ENCODE assay signal across 8 cellular contexts in genomic region chr6:113995632-113996031, GRCh38. TPM values are rescaled to one million over a fixed set of nuclear protein-coding genes. Genes with fewer than 3 reads are reported as not detected.
DNase-seq lines count a peak whose midpoint lies in the region; ATAC-seq and TF ChIP-seq lines count a peak whose summit lies in the region.

No MANE protein-coding gene starts in this region.

- no peak overlapping the region for H3K4me3 ChIP-seq in colonic mucosa
- no peak overlapping the region for H3K4me3 ChIP-seq in mucosa of descending colon

- H3K4me1 ChIP-seq in colonic mucosa, result no peaks in the 10 kb centered on the region
- H3K4me1 ChIP-seq in mucosa of descending colon (ENCODE audit: low read depth), result no peaks in the 10 kb centered on the region

- no peaks in the 10 kb centered on the region for H3K36me3 ChIP-seq in colonic mucosa
- no peaks in the 10 kb centered on the region for H3K36me3 ChIP-seq in mucosa of descending colon (ENCODE audit: low read depth)

- H3K9me3 ChIP-seq in colonic mucosa, result no peaks in the 10 kb centered on the region
- no peaks in the 10 kb centered on the region for H3K9me3 ChIP-seq in mucosa of descending colon

- CTCF ChIA-PET in activated CD4-positive, alpha-beta memory T cell treated with anti-CD3 and anti-CD28 coated beads, Interleukin-2, amount 10 ng/mL, durations not matched to agents 7 days and 5 days (lab: Charles Lee), result interaction anchor here (0.8 to 4.6 kb wide), 7 partner anchors 11 to 309 kb away, joined by 3 to 30 read pairs (median 3); partner anchors contain the start of gene HDAC2

- H3K27ac Mint-ChIP-seq in activated T-helper 2 cell treated with anti-CD3 and anti-CD28 coated beads, Interferon-gamma antibody, Interleukin-2, Interleukin-4, amounts not matched to agents 10 μg/mL and 5 μg/mL and 100 μg/mL, durations not matched to agents 14 hours and 24 hours and 36 hours, result no peak overlapping the region
- H3K27ac Mint-ChIP-seq in activated CD4-positive, alpha-beta memory T cell treated with anti-CD3 and anti-CD28 coated beads, Interleukin-2, amount 10 ng/mL, durations not matched to agents 7 days and 5 days, result no peak overlapping the region

- H3K27me3 ChIP-seq in colonic mucosa, result no peaks in the 10 kb centered on the region

- ATAC-seq in mucosa of descending colon (peak; percentile 88), HG03342 (IDR thresholded peaks at IDR 0.05; ENCODE audit: unreplicated experiment) (no peak), GM21423 (IDR thresholded peaks at IDR 0.05; ENCODE audit: unreplicated experiment) (no peak)

- peak overlapping the region; percentile 10 for H3K27ac ChIP-seq in colonic mucosa

- H3K9me3 Mint-ChIP-seq in activated T-helper 2 cell treated with anti-CD3 and anti-CD28 coated beads, Interferon-gamma antibody, Interleukin-2, Interleukin-4, amounts not matched to agents 10 μg/mL and 5 μg/mL and 100 μg/mL, durations not matched to agents 14 hours and 24 hours and 36 hours, result no peaks in the 10 kb centered on the region
- no peaks in the 10 kb centered on the region for H3K9me3 Mint-ChIP-seq in activated CD4-positive, alpha-beta memory T cell treated with anti-CD3 and anti-CD28 coated beads, Interleukin-2, amount 10 ng/mL, durations not matched to agents 7 days and 5 days

- DNase-seq in ELR (ENCODE audit: low read depth) (peak; percentile 95), NCI-H2227 treated with DMSO at 0.1 percent for 48 hours (lab: John Stamatoyannopoulos, UW) (peak; percentile 45), colonic mucosa (peak; percentile 48), mucosa of descending colon (peak; percentile 53 to 56 (median 56))
- no peak for DNase-seq in activated T-helper 2 cell treated with anti-CD3 and anti-CD28 coated beads, Interferon-gamma antibody, Interleukin-2, Interleukin-4, amounts not matched to agents 10 μg/mL and 5 μg/mL and 100 μg/mL, durations not matched to agents 14 hours and 24 hours and 36 hours (ENCODE audit: low spot score)
- DNase-seq in activated CD4-positive, alpha-beta memory T cell treated with anti-CD3 and anti-CD28 coated beads, Interleukin-2, amount 10 ng/mL, durations not matched to agents 7 days and 5 days, result no peak

- H3K4me1 Mint-ChIP-seq in activated T-helper 2 cell treated with anti-CD3 and anti-CD28 coated beads, Interferon-gamma antibody, Interleukin-2, Interleukin-4, amounts not matched to agents 10 μg/mL and 5 μg/mL and 100 μg/mL, durations not matched to agents 14 hours and 24 hours and 36 hours (ENCODE audit: low read depth), result no peaks in the 10 kb centered on the region
- H3K4me1 Mint-ChIP-seq in activated CD4-positive, alpha-beta memory T cell treated with anti-CD3 and anti-CD28 coated beads, Interleukin-2, amount 10 ng/mL, durations not matched to agents 7 days and 5 days, result no peaks in the 10 kb centered on the region

- TF ChIP-seq CTCF in colonic mucosa (IDR thresholded peaks at IDR 0.05) (no peak), mucosa of descending colon (IDR thresholded peaks at IDR 0.05) (no peak)

- H3K4me3 Mint-ChIP-seq in activated T-helper 2 cell treated with anti-CD3 and anti-CD28 coated beads, Interferon-gamma antibody, Interleukin-2, Interleukin-4, amounts not matched to agents 10 μg/mL and 5 μg/mL and 100 μg/mL, durations not matched to agents 14 hours and 24 hours and 36 hours (ENCODE audit: low read depth), result no peak overlapping the region
- no peak overlapping the region for H3K4me3 Mint-ChIP-seq in activated CD4-positive, alpha-beta memory T cell treated with anti-CD3 and anti-CD28 coated beads, Interleukin-2, amount 10 ng/mL, durations not matched to agents 7 days and 5 days

- peaks cover 19% of the 10 kb centered on the region for H3K27me3 Mint-ChIP-seq in activated T-helper 2 cell treated with anti-CD3 and anti-CD28 coated beads, Interferon-gamma antibody, Interleukin-2, Interleukin-4, amounts not matched to agents 10 μg/mL and 5 μg/mL and 100 μg/mL, durations not matched to agents 14 hours and 24 hours and 36 hours (ENCODE audit: low read depth)
- H3K27me3 Mint-ChIP-seq in activated CD4-positive, alpha-beta memory T cell treated with anti-CD3 and anti-CD28 coated beads, Interleukin-2, amount 10 ng/mL, durations not matched to agents 7 days and 5 days, result peaks cover 18% of the 10 kb centered on the region

- H3K36me3 Mint-ChIP-seq in activated T-helper 2 cell treated with anti-CD3 and anti-CD28 coated beads, Interferon-gamma antibody, Interleukin-2, Interleukin-4, amounts not matched to agents 10 μg/mL and 5 μg/mL and 100 μg/mL, durations not matched to agents 14 hours and 24 hours and 36 hours (ENCODE audit: low read depth), result no peaks in the 10 kb centered on the region
- no peaks in the 10 kb centered on the region for H3K36me3 Mint-ChIP-seq in activated CD4-positive, alpha-beta memory T cell treated with anti-CD3 and anti-CD28 coated beads, Interleukin-2, amount 10 ng/mL, durations not matched to agents 7 days and 5 days (ENCODE audit: low read depth)

- POLR2A ChIA-PET in activated CD4-positive, alpha-beta memory T cell treated with anti-CD3 and anti-CD28 coated beads, Interleukin-2, amount 10 ng/mL, durations not matched to agents 7 days and 5 days (lab: Charles Lee), result no interaction called here

- intact Hi-C loops in colonic mucosa (cut with DNase I) (loop anchor here (5.0 kb wide), 1 partner anchor 112 kb away; no protein-coding TSS in a partner anchor), mucosa of descending colon (cut with DNase I, micrococcal nuclease) (no loop called here)
- intact Hi-C loops in activated T-helper 2 cell treated with anti-CD3 and anti-CD28 coated beads, Interferon-gamma antibody, Interleukin-2, Interleukin-4, amounts not matched to agents 10 μg/mL and 5 μg/mL and 100 μg/mL, durations not matched to agents 14 hours and 24 hours and 36 hours (cut with micrococcal nuclease), result loop anchor here (2.0 kb wide), 1 partner anchor 113 kb away; no protein-coding TSS in a partner anchor

- no peak overlapping the region for H3K9ac ChIP-seq in colonic mucosa (ENCODE audit: low read depth in 2 of 2, low read length in 2 of 2)

RNA-seq across cellular contexts. Expression of gene HDAC2, which starts 24.7 kb away (rescaled TPM):
- total RNA-seq in colonic mucosa (10 to 100 TPM; 79.8 to 95.0 TPM), mucosa of descending colon (10 to 100 TPM; 49.3 to 76.2 (median 61.9) TPM)
- total RNA-seq in activated T-helper 2 cell treated with anti-CD3 and anti-CD28 coated beads, Interferon-gamma antibody, Interleukin-2, Interleukin-4, amounts not matched to agents 10 μg/mL and 5 μg/mL and 100 μg/mL, durations not matched to agents 14 hours and 24 hours and 36 hours, result 115 and 125 TPM in 2 replicates
- 10 to 100 TPM; 64.0 to 64.8 TPM for total RNA-seq in activated CD4-positive, alpha-beta memory T cell treated with anti-CD3 and anti-CD28 coated beads, Interleukin-2, amount 10 ng/mL, durations not matched to agents 7 days and 5 days

Comparison
In these comparisons a context has a peak if more than half of its experiments do, and no peak if none do; other contexts are left out.
1. DNase-seq: peak in ELR (single experiment), NCI-H2227 treated with DMSO at 0.1 percent for 48 hours (single experiment), colonic mucosa (single experiment) and mucosa of descending colon (3 of 3); none in activated T-helper 2 cell treated with anti-CD3 and anti-CD28 coated beads, Interferon-gamma antibody, Interleukin-2, Interleukin-4, amounts not matched to agents 10 μg/mL and 5 μg/mL and 100 μg/mL, durations not matched to agents 14 hours and 24 hours and 36 hours (single experiment) and activated CD4-positive, alpha-beta memory T cell treated with anti-CD3 and anti-CD28 coated beads, Interleukin-2, amount 10 ng/mL, durations not matched to agents 7 days and 5 days (single experiment).
2. intact Hi-C loops: an anchor here in colonic mucosa (5.0 kb wide) and activated T-helper 2 cell treated with anti-CD3 and anti-CD28 coated beads, Interferon-gamma antibody, Interleukin-2, Interleukin-4, amounts not matched to agents 10 μg/mL and 5 μg/mL and 100 μg/mL, durations not matched to agents 14 hours and 24 hours and 36 hours (2.0 kb wide); none called in mucosa of descending colon.